Comparison of ENCODE assay signal across 1 cellular context in genomic region chr2:231452799-231453508, GRCh38.
TF ChIP-seq lines count a peak whose summit lies in the region.

No MANE protein-coding gene starts in this region.

TF ChIP-seq in A549, 52 proteins besides CTCF, POLR2A, EP300 and RAD21 (continued from another document):
- TF ChIP-seq MAFK (IDR thresholded peaks at IDR 0.05; ENCODE audit: partially characterized antibody) (no peak), NR3C1 (IDR thresholded peaks at IDR 0.05) (no peak), ZNF302 (CRISPR knock-in tag; IDR thresholded peaks at IDR 0.05) (no peak), RNF2 (IDR thresholded peaks at IDR 0.05; ENCODE audit: borderline replicate concordance, low read depth) (no peak), HEYL (CRISPR knock-in tag; IDR thresholded peaks at IDR 0.05) (no peak), BHLHE40 (IDR thresholded peaks at IDR 0.05; ENCODE audit: low read depth, low read length) (no peak), JUN (IDR thresholded peaks at IDR 0.05) (peak; percentile 53 to 76; a peak in 3 of 5 replicates), TP53 (CRISPR knock-in tag; IDR thresholded peaks at IDR 0.05) (peak; percentile 33), JUNB (IDR thresholded peaks at IDR 0.05) (no peak), FOSB (CRISPR knock-in tag; IDR thresholded peaks at IDR 0.05) (no peak), HOXB13 (CRISPR knock-in tag; IDR thresholded peaks at IDR 0.05; ENCODE audit: low read depth) (no peak), MYC (IDR thresholded peaks at IDR 0.05; ENCODE audit: borderline replicate concordance, low read length) (no peak), RFX5 (IDR thresholded peaks at IDR 0.05) (no peak), HOXB5 (CRISPR knock-in tag; IDR thresholded peaks at IDR 0.05) (no peak), RARB (CRISPR knock-in tag; IDR thresholded peaks at IDR 0.05) (peak; percentile 8; the same call in 1 of the 2 replicates), SMC3 (IDR thresholded peaks at IDR 0.05) (no peak)
- TF ChIP-seq, protein P1, sequence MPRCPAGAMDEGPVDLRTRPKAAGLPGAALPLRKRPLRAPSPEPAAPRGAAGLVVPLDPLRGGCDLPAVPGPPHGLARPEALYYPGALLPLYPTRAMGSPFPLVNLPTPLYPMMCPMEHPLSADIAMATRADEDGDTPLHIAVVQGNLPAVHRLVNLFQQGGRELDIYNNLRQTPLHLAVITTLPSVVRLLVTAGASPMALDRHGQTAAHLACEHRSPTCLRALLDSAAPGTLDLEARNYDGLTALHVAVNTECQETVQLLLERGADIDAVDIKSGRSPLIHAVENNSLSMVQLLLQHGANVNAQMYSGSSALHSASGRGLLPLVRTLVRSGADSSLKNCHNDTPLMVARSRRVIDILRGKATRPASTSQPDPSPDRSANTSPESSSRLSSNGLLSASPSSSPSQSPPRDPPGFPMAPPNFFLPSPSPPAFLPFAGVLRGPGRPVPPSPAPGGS (IDR thresholded peaks at IDR 0.05) = no peak; the same call in 2 of the 3 replicates
